ENCODE assay signal across 24 cellular contexts in genomic region chr11:64883575-64883974, GRCh38. TPM values are rescaled to one million over a fixed set of nuclear protein-coding genes. Genes with fewer than 3 reads are reported as not detected.
A peak's percentile ranks its signal among the peaks of the same experiment; 100 is the strongest.
DNase-seq lines count a peak whose midpoint lies in the region; ATAC-seq and TF ChIP-seq lines count a peak whose summit lies in the region.
"Had no signal": no experiment of that assay in that cellular context is flagged by ENCODE, and none has a peak within 500 bp of the region (broad histone marks: within the 10 kb centered on the region; RNA-seq: fewer than 3 reads in every experiment).

No MANE protein-coding gene starts in this region.

- no peaks in the 10 kb centered on the region for H3K79me2 ChIP-seq in OCI-LY1 (ENCODE audit: insufficient read depth, low read length)

- no peak for DNase-seq in activated CD4-positive, alpha-beta T cell treated with anti-CD3 and anti-CD28 coated beads for 36 hours
- DNase-seq in activated CD4-positive, alpha-beta T cell treated with anti-CD3 and anti-CD28 coated beads, Interleukin-2, amount 50 U/mL, for 1 hour, result no peak
- DNase-seq in gastrocnemius medialis, result no peak
- DNase-seq in NCI-H2196 treated with DMSO at 0.1 percent for 48 hours (lab: John Stamatoyannopoulos, UW; ENCODE audit: unreplicated experiment), result no peak
- DNase-seq in stimulated activated naive CD8-positive, alpha-beta T cell treated with anti-CD3 and anti-CD28 coated beads, Interleukin-15, amount 100 ng/mL, for 72 hours, result no peak
- DNase-seq: 8988T; activated naive CD4-positive, alpha-beta T cell treated with anti-CD3 and anti-CD28 coated beads for 36 hours; activated T-cell treated with anti-CD3 and anti-CD28 coated beads, Interleukin-2, amount 50 U/mL, for 1 hour; AML-193; central memory CD4-positive, alpha-beta T cell; EL; foreskin fibroblast; hippocampal formation; lower lobe of right lung; MM.1S; NCI-H1436; NCI-H2171; Right ventricle myocardium superior; stimulated activated CD4-positive, alpha-beta T cell treated with anti-CD3 and anti-CD28 coated beads, Interleukin-4, amount 100 ng/mL, for 24 hours; SW 1271 had no signal

- H3K27me3 Mint-ChIP-seq in activated CD4-positive, alpha-beta T cell treated with anti-CD3 and anti-CD28 coated beads for 36 hours, result no peaks in the 10 kb centered on the region
- H3K27me3 Mint-ChIP-seq in stimulated activated naive CD8-positive, alpha-beta T cell treated with anti-CD3 and anti-CD28 coated beads, Interleukin-15, amount 100 ng/mL, for 72 hours, result no peaks in the 10 kb centered on the region

- TF ChIP-seq CTCF in OCI-LY1 (IDR thresholded peaks at IDR 0.05; ENCODE audit: low read length), result no peak
- no peak for TF ChIP-seq CTCF in gastrocnemius medialis (IDR thresholded peaks at IDR 0.05 in 4 of 5, conservative IDR thresholded peaks at IDR 0.05 in 1 of 5)

- CTCF ChIA-PET in activated CD4-positive, alpha-beta T cell treated with anti-CD3 and anti-CD28 coated beads for 36 hours (lab: Charles Lee), result interaction anchor here (1.3 to 6.1 kb wide), 3 partner anchors 18 to 35 kb away, joined by 3 to 49 read pairs (median 5); no protein-coding TSS in a partner anchor

- H3K4me1 Mint-ChIP-seq in activated CD4-positive, alpha-beta T cell treated with anti-CD3 and anti-CD28 coated beads for 36 hours, result peaks cover 66% of the 10 kb centered on the region
- peaks cover 81% of the 10 kb centered on the region for H3K4me1 Mint-ChIP-seq in stimulated activated naive CD8-positive, alpha-beta T cell treated with anti-CD3 and anti-CD28 coated beads, Interleukin-15, amount 100 ng/mL, for 72 hours

- intact Hi-C loops in activated CD4-positive, alpha-beta T cell treated with anti-CD3 and anti-CD28 coated beads for 36 hours (cut with DNase I, micrococcal nuclease), result no loop called here
- intact Hi-C loops in gastrocnemius medialis (cut with DNase I; ENCODE audit: low total_unique reads), result no loop called here

- no peaks in the 10 kb centered on the region for H3K36me3 Mint-ChIP-seq in activated CD4-positive, alpha-beta T cell treated with anti-CD3 and anti-CD28 coated beads for 36 hours (ENCODE audit: low read depth)

- in situ Hi-C loops in gastrocnemius medialis (cut with MboI; ENCODE audit: low sequenced_read_pairs in 4 of 4), result no loop called here

- no peaks in the 10 kb centered on the region for H3K9me2 ChIP-seq in OCI-LY1 (ENCODE audit: low read depth, low read length)

- H3K4me1 ChIP-seq in OCI-LY1 (ENCODE audit: insufficient read depth, low read length, severe bottlenecking), result peaks cover 88% of the 10 kb centered on the region
- peaks cover 27 to 33% of the 10 kb centered on the region in 2 donors for H3K4me1 ChIP-seq in gastrocnemius medialis

- POLR2A ChIA-PET in activated CD4-positive, alpha-beta T cell treated with anti-CD3 and anti-CD28 coated beads for 36 hours (lab: Charles Lee), result no interaction called here

- H2AFZ ChIP-seq in OCI-LY1 (ENCODE audit: low read length), result no peak overlapping the region

- peak overlapping the region; percentile 96 for H3K27ac ChIP-seq in OCI-LY1 (ENCODE audit: low read depth, low read length, poor library complexity, severe bottlenecking)
- H3K27ac ChIP-seq in gastrocnemius medialis, result peak overlapping the region in 3 of 4 donors; percentile 12 to 95 (median 24)
- H3K27ac ChIP-seq: epithelial cell of prostate, lower lobe of right lung had no signal

- H3K4me3 Mint-ChIP-seq in activated CD4-positive, alpha-beta T cell treated with anti-CD3 and anti-CD28 coated beads for 36 hours, result no peak overlapping the region
- H3K4me3 Mint-ChIP-seq in stimulated activated naive CD8-positive, alpha-beta T cell treated with anti-CD3 and anti-CD28 coated beads, Interleukin-15, amount 100 ng/mL, for 72 hours, result no peak overlapping the region
- H3K4me3 Mint-ChIP-seq: activated naive CD4-positive, alpha-beta T cell treated with anti-CD3 and anti-CD28 coated beads for 36 hours had no signal

- ATAC-seq in activated CD4-positive, alpha-beta T cell treated with anti-CD3 and anti-CD28 coated beads for 36 hours, result no peak
- no peak for ATAC-seq in gastrocnemius medialis
- no peak for ATAC-seq in stimulated activated naive CD8-positive, alpha-beta T cell treated with anti-CD3 and anti-CD28 coated beads, Interleukin-15, amount 100 ng/mL, for 72 hours
- ATAC-seq: lower lobe of right lung had no signal

- TF ChIP-seq POLR2A in gastrocnemius medialis (IDR thresholded peaks at IDR 0.05), result no peak

- H3K4me2 ChIP-seq in OCI-LY1 (ENCODE audit: low read length), result peak overlapping the region; percentile 28; the same call in 1 of the 2 replicates

- peak overlapping the region; percentile 4 for H3K27ac Mint-ChIP-seq in activated CD4-positive, alpha-beta T cell treated with anti-CD3 and anti-CD28 coated beads for 36 hours
- H3K27ac Mint-ChIP-seq in stimulated activated naive CD8-positive, alpha-beta T cell treated with anti-CD3 and anti-CD28 coated beads, Interleukin-15, amount 100 ng/mL, for 72 hours, result no peak overlapping the region

- H4K20me1 ChIP-seq in OCI-LY1 (ENCODE audit: insufficient read depth, low read length), result no peaks in the 10 kb centered on the region

- H3K4me3 ChIP-seq in OCI-LY1 (ENCODE audit: low read depth, low read length, poor library complexity, severe bottlenecking), result no peak overlapping the region
- no peak overlapping the region for H3K4me3 ChIP-seq in gastrocnemius medialis
- H3K4me3 ChIP-seq: lower lobe of right lung had no signal

- H3F3A ChIP-seq in OCI-LY1 (ENCODE audit: insufficient read depth, low read length), result no peaks in the 10 kb centered on the region; the same call in 1 of the 2 replicates

- H3K27me3 ChIP-seq in OCI-LY1 (ENCODE audit: insufficient read depth, low read length) (no peaks in the 10 kb centered on the region), gastrocnemius medialis (no peaks in the 10 kb centered on the region)

- H3K9ac ChIP-seq in OCI-LY1 (ENCODE audit: low read length), result peak overlapping the region; percentile 33

- H3K9me3 Mint-ChIP-seq in activated CD4-positive, alpha-beta T cell treated with anti-CD3 and anti-CD28 coated beads for 36 hours (ENCODE audit: low read depth), result no peaks in the 10 kb centered on the region
- no peaks in the 10 kb centered on the region for H3K9me3 Mint-ChIP-seq in stimulated activated naive CD8-positive, alpha-beta T cell treated with anti-CD3 and anti-CD28 coated beads, Interleukin-15, amount 100 ng/mL, for 72 hours
- H3K9me3 Mint-ChIP-seq: activated naive CD4-positive, alpha-beta T cell treated with anti-CD3 and anti-CD28 coated beads for 36 hours had no signal

- H3K36me3 ChIP-seq in OCI-LY1 (ENCODE audit: insufficient read depth, low read length), result no peaks in the 10 kb centered on the region
- H3K36me3 ChIP-seq in gastrocnemius medialis, result no peaks in the 10 kb centered on the region
- H3K36me3 ChIP-seq: lower lobe of right lung had no signal

- H3K9me3 ChIP-seq in OCI-LY1 (ENCODE audit: low read length) (no peaks in the 10 kb centered on the region), gastrocnemius medialis (no peaks in the 10 kb centered on the region)
- H3K9me3 ChIP-seq: lower lobe of right lung had no signal

RNA-seq across cellular contexts. Expression of gene EHD1, which starts 5.2 kb away (rescaled TPM):
- 10 to 100 TPM; 71.0 to 73.6 TPM for total RNA-seq in activated CD4-positive, alpha-beta T cell treated with anti-CD3 and anti-CD28 coated beads for 36 hours
- 10 to 100 TPM; 24.8 to 46.2 (median 31.3) TPM for total RNA-seq in gastrocnemius medialis

RNA-seq across cellular contexts. Expression of gene ATG2A, which starts 33.4 kb away (rescaled TPM):
- 10 to 100 TPM; 15.8 to 16.7 TPM for total RNA-seq in activated CD4-positive, alpha-beta T cell treated with anti-CD3 and anti-CD28 coated beads for 36 hours
- total RNA-seq in gastrocnemius medialis, result 10 to 100 TPM; 10.7 to 97.5 (median 37.9) TPM

RNA-seq across cellular contexts. Expression of gene CDC42BPG, which starts 39.1 kb away (rescaled TPM):
- under 1 TPM; 0.28 to 0.39 TPM for total RNA-seq in activated CD4-positive, alpha-beta T cell treated with anti-CD3 and anti-CD28 coated beads for 36 hours
- under 1 TPM in 2 of 4 donors, not detected in 2; 0.15 to 0.19 TPM for total RNA-seq in gastrocnemius medialis

RNA-seq across cellular contexts. Expression of gene PPP2R5B, which starts 40.9 kb away (rescaled TPM):
- total RNA-seq in activated CD4-positive, alpha-beta T cell treated with anti-CD3 and anti-CD28 coated beads for 36 hours, result 10 to 100 TPM; 13.2 to 13.5 TPM
- 10 to 100 TPM; 17.2 to 34.2 (median 24.3) TPM for total RNA-seq in gastrocnemius medialis

RNA-seq across cellular contexts. Expression of gene GPHA2, which starts 52.1 kb away (rescaled TPM):
- total RNA-seq in activated CD4-positive, alpha-beta T cell treated with anti-CD3 and anti-CD28 coated beads for 36 hours, result under 1 TPM in 1 of 2 experiments, not detected in 1; 0.34 TPM
- total RNA-seq in gastrocnemius medialis, result not detected
- total RNA-seq: activated naive CD4-positive, alpha-beta T cell treated with anti-CD3 and anti-CD28 coated beads for 36 hours; aorta; lower lobe of right lung; Right ventricle myocardium superior; ureter had no signal
